In the genomic region with DNA sequence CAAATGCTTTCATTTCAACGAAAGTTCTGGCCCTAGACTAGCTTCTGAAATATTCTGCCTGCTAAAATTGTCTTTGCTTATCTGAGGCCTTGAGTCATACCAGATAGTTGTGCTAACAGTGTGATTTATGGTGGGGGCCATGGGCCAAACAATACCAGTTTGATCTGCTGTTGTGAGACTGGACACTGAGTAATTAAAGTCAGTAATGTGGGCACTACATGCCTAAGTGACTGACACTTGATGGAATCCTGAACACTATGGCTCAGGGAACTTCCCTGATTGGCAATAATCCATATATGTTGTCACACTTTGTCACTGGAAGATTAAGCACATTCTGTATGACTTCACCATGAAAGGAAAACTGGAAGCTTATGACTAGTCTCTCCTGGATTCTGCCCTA, we compare ENCODE assay signal across 17 cellular contexts.
DNase-seq lines count a peak whose midpoint lies in the region; ATAC-seq, FAIRE-seq and TF ChIP-seq lines count a peak whose summit lies in the region.
"Had no signal": no experiment of that assay in that cellular context is flagged by ENCODE, and none has a peak within 500 bp of the region (broad histone marks: within the 10 kb centered on the region; RNA-seq: fewer than 3 reads in every experiment).

No MANE protein-coding gene starts in this region.

- H3K4me3 ChIP-seq in heart right ventricle (no peak overlapping the region), small intestine (ENCODE audit: low read depth in 1 of 2, low read length in 2 of 2) (no peak overlapping the region), A673 (ENCODE audit: low read depth, low read length, poor library complexity, severe bottlenecking) (no peak overlapping the region)
- H3K4me3 ChIP-seq: BLaER1 had no signal

- no peak overlapping the region for H3K4me3 Mint-ChIP-seq in effector memory CD8-positive, alpha-beta T cell
- H3K4me3 Mint-ChIP-seq: activated CD4-positive, alpha-beta memory T cell treated with anti-CD3 and anti-CD28 coated beads, Interleukin-2, amount 10 ng/mL, durations not matched to agents 7 days and 5 days; IgD-negative memory B cell; mesothelial cell of epicardium had no signal

- no peaks in the 10 kb centered on the region for H3K4me1 Mint-ChIP-seq in effector memory CD8-positive, alpha-beta T cell (ENCODE audit: low read depth in 2 of 2)
- H3K4me1 Mint-ChIP-seq: activated CD4-positive, alpha-beta memory T cell treated with anti-CD3 and anti-CD28 coated beads, Interleukin-2, amount 10 ng/mL, durations not matched to agents 7 days and 5 days; IgD-negative memory B cell; mesothelial cell of epicardium had no signal

- H3K27me3 ChIP-seq in heart right ventricle (no peaks in the 10 kb centered on the region), small intestine (ENCODE audit: control insufficient read depth in 2 of 2, insufficient read depth in 2 of 2, low read length in 2 of 2) (no peaks in the 10 kb centered on the region), A673 (replicated peaks; ENCODE audit: insufficient read depth, low read depth, low read length, poor library complexity) (no peaks in the 10 kb centered on the region)
- H3K27me3 ChIP-seq: BLaER1, neutrophil had no signal

- DNase-seq in M059J (ENCODE audit: low read depth) (peak; percentile 41), astrocyte of the hippocampus (ENCODE audit: low read depth, low spot score) (peak; percentile 69), heart right ventricle (peak; percentile 7 to 16), small intestine (peak; percentile 83), A673 (ENCODE audit: low spot score) (no peak)
- no peak for DNase-seq in effector memory CD8-positive, alpha-beta T cell
- DNase-seq: activated CD4-positive, alpha-beta memory T cell treated with anti-CD3 and anti-CD28 coated beads, Interleukin-2, amount 10 ng/mL, durations not matched to agents 7 days and 5 days; aorta; DMS79 treated with DMSO at 0.1 percent for 48 hours; NCI-H1105; SK-N-SH; stimulated activated naive CD4-positive, alpha-beta T cell treated with Interleukin-2 at 50 U/mL for 16 hours had no signal

- FAIRE-seq in small intestine (lab: Jason Lieb, UNC), result no peak

- H3K36me3 ChIP-seq in heart right ventricle (no peaks in the 10 kb centered on the region), small intestine (ENCODE audit: control insufficient read depth in 2 of 2, insufficient read depth in 2 of 2, low read length in 2 of 2) (no peaks in the 10 kb centered on the region), A673 (ENCODE audit: insufficient read depth, low read length, poor library complexity, severe bottlenecking) (no peaks in the 10 kb centered on the region)
- H3K36me3 ChIP-seq: BLaER1, neutrophil had no signal

- POLR2A ChIA-PET in A673 (lab: Charles Lee; ENCODE audit: low non-redundant PET), result no interaction called here

- H3K27me3 Mint-ChIP-seq in effector memory CD8-positive, alpha-beta T cell, result no peaks in the 10 kb centered on the region
- H3K27me3 Mint-ChIP-seq: activated CD4-positive, alpha-beta memory T cell treated with anti-CD3 and anti-CD28 coated beads, Interleukin-2, amount 10 ng/mL, durations not matched to agents 7 days and 5 days; IgD-negative memory B cell had no signal

- H3K4me1 ChIP-seq in heart right ventricle, result no peaks in the 10 kb centered on the region
- no peaks in the 10 kb centered on the region for H3K4me1 ChIP-seq in small intestine (ENCODE audit: control insufficient read depth in 2 of 2, insufficient read depth in 1 of 2, low read depth in 1 of 2, low read length in 1 of 2)
- no peaks in the 10 kb centered on the region for H3K4me1 ChIP-seq in A673 (ENCODE audit: insufficient read depth, low read length, poor library complexity, severe bottlenecking)
- H3K4me1 ChIP-seq: BLaER1 had no signal

- no peaks in the 10 kb centered on the region for H3K36me3 Mint-ChIP-seq in effector memory CD8-positive, alpha-beta T cell (ENCODE audit: insufficient read depth)
- H3K36me3 Mint-ChIP-seq: IgD-negative memory B cell, mesothelial cell of epicardium had no signal

- 15 to 20% methylated on average over 1 of the region's 1 CpG for WGBS in heart right ventricle, 2 donors
- 3 to 18% (median 13%) methylated on average over 1 of the region's 1 CpG for WGBS in small intestine, 3 donors

- intact Hi-C loops in heart right ventricle (cut with DNase I), result no loop called here
- intact Hi-C loops in A673 (cut with micrococcal nuclease; ENCODE audit: unreplicated experiment), result no loop called here

- CTCF ChIA-PET in A673 (lab: Charles Lee), result no interaction called here

- H3K27ac ChIP-seq in heart right ventricle (peak overlapping the region in 7 of 10 donors; percentile 3 to 63 (median 48)), small intestine (ENCODE audit: low read depth in 1 of 2, low read length in 1 of 2) (no peak overlapping the region), A673 (ENCODE audit: low read depth, low read length, poor library complexity, severe bottlenecking) (no peak overlapping the region)
- H3K27ac ChIP-seq: BLaER1, neutrophil had no signal

- H3K27ac Mint-ChIP-seq in effector memory CD8-positive, alpha-beta T cell, result no peak overlapping the region
- H3K27ac Mint-ChIP-seq: activated CD4-positive, alpha-beta memory T cell treated with anti-CD3 and anti-CD28 coated beads, Interleukin-2, amount 10 ng/mL, durations not matched to agents 7 days and 5 days; IgD-negative memory B cell; mesothelial cell of epicardium had no signal

- peaks cover 0 to 4% (median 0%) of the 10 kb centered on the region in 11 donors for H3K9me3 ChIP-seq in heart right ventricle
- no peaks in the 10 kb centered on the region for H3K9me3 ChIP-seq in small intestine (ENCODE audit: control insufficient read depth, low read depth)
- peaks cover 5% of the 10 kb centered on the region for H3K9me3 ChIP-seq in A673 (ENCODE audit: low read depth, low read length, poor library complexity, severe bottlenecking)
- H3K9me3 ChIP-seq: BLaER1, neutrophil, SK-N-SH had no signal

- peak; percentile 82 to 100 (median 98) for ATAC-seq in heart right ventricle
- ATAC-seq in effector memory CD8-positive, alpha-beta T cell (replicated peaks), result no peak
- no peak for ATAC-seq in HG02970 (IDR thresholded peaks at IDR 0.05; ENCODE audit: low FRiP score, unreplicated experiment)

- no TSS peak for BruUV-seq in A673 (replicated peaks; lab: Mats Ljungman, UMichigan)

- peaks cover under 1 to 9% of the 10 kb centered on the region in 2 donors for H3K9me3 Mint-ChIP-seq in effector memory CD8-positive, alpha-beta T cell
- H3K9me3 Mint-ChIP-seq: activated CD4-positive, alpha-beta memory T cell treated with anti-CD3 and anti-CD28 coated beads, Interleukin-2, amount 10 ng/mL, durations not matched to agents 7 days and 5 days had no signal

- no peak for TF ChIP-seq CTCF in heart right ventricle (IDR thresholded peaks at IDR 0.05)
- no peak for TF ChIP-seq CTCF in A673 (conservative IDR thresholded peaks at IDR 0.05; ENCODE audit: low read depth, low read length)

Comparison
In these comparisons a context has a peak if more than half of its experiments do, and no peak if none do; other contexts are left out.
1. DNase-seq: peak in M059J (single experiment), astrocyte of the hippocampus (single experiment), heart right ventricle (2 of 2) and small intestine (single experiment); none in effector memory CD8-positive, alpha-beta T cell (0 of 3) and A673 (single experiment).
2. ATAC-seq: peak in heart right ventricle (8 of 8); none in effector memory CD8-positive, alpha-beta T cell (single experiment) and HG02970 (single experiment).
3. H3K27ac ChIP-seq: peak in heart right ventricle (7 of 10); none in small intestine (0 of 2) and A673 (single experiment).